ENCODE assay signal across 1 cellular context in the genomic region with DNA sequence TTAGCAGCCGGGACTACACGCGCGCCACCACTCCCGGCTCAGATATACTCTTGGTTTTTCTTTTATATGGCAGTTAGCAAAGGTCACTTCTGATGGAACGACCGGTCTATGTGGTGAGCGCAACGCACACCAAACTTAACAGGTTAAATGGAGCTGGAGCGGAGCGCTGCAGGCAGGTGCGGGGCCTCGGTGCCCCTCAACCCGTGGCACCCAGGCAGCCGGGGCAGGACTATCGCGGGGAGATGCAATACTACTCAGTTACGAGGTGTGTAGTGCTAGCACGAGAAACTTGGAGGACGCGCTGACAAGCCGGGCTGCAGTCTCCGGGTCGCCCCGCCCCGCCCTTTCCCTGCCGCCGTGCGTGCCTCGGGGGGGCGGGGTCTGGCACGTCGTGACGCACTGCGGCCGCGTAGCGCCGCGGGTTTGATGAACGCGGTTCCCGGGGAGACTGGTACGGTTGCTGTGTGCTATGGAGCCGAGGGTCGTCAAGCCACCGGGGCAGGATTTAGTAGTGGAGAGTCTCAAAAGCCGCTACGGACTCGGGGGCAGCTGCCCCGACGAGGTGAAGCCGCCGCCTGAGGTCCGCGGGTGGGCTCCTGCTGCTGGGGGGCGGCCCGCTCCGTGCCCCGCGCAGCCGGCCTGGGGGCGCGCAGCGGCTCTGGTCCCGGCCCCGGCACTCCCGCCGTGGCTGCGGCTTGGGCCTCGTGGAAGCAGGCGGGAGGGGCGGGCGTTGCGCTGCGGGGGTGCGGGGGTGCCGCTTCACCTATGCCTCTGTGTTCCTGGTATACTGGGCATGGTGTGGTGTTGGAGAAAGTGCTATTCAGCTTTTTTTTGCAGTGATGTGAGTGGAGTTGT.
TF ChIP-seq lines count a peak whose summit lies in the region.

A gene with protein sequence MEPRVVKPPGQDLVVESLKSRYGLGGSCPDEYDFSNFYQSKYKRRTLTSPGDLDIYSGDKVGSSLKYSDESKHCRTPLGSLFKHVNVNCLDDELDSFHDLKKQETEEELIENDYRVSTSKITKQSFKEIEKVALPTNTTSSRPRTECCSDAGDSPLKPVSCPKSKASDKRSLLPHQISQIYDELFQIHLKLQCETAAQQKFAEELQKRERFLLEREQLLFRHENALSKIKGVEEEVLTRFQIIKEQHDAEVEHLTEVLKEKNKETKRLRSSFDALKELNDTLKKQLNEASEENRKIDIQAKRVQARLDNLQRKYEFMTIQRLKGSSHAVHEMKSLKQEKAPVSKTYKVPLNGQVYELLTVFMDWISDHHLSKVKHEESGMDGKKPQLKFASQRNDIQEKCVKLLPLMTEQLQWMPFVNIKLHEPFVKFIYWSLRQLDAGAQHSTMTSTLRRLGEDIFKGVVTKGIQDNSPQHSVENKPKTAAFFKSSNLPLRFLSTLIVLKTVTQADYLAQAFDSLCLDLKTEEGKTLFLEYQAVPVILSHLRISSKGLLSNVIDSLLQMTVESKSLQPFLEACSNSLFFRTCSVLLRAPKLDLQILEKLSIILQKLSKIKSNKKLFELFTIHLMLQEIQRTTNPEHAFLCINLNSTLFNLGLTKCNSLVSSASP (plus strand): TSS at position 418 of the 855 bp plus-strand sequence. CDS start 52 bp downstream, at position 470.

TF ChIP-seq in HEK293, 187 proteins besides CTCF, POLR2A, EP300 and RAD21 (continued from another document and continues in another):
- TF ChIP-seq, protein P1, sequence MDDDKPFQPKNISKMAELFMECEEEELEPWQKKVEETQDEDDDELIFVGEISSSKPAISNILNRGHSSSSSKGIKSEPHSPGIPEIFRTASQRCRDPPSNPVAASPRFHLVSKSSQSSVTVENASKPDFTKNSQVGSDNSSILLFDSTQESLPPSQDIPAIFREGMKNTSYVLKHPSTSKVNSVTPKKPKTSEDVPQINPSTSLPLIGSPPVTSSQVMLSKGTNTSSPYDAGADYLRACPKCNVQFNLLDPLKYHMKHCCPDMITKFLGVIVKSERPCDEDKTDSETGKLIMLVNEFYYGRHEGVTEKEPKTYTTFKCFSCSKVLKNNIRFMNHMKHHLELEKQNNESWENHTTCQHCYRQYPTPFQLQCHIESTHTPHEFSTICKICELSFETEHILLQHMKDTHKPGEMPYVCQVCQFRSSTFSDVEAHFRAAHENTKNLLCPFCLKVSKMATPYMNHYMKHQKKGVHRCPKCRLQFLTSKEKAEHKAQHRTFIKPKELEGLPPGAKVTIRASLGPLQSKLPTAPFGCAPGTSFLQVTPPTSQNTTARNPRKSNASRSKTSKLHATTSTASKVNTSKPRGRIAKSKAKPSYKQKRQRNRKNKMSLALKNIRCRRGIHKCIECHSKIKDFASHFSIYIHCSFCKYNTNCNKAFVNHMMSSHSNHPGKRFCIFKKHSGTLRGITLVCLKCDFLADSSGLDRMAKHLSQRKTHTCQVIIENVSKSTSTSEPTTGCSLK (tag by site-specific recombination; IDR thresholded peaks at IDR 0.05): no peak
- no peak for TF ChIP-seq ZNF214 (tag by site-specific recombination; IDR thresholded peaks at IDR 0.05; ENCODE audit: borderline replicate concordance)
- TF ChIP-seq ZNF843 (tag by site-specific recombination; IDR thresholded peaks at IDR 0.05): no peak
- TF ChIP-seq PRDM1 (tag by site-specific recombination; IDR thresholded peaks at IDR 0.05): peak; percentile 56; the same call in 1 of the 2 replicates
- TF ChIP-seq ZNF354C (tag by site-specific recombination; IDR thresholded peaks at IDR 0.05; ENCODE audit: borderline replicate concordance, low read depth): no peak
- TF ChIP-seq, protein P2, sequence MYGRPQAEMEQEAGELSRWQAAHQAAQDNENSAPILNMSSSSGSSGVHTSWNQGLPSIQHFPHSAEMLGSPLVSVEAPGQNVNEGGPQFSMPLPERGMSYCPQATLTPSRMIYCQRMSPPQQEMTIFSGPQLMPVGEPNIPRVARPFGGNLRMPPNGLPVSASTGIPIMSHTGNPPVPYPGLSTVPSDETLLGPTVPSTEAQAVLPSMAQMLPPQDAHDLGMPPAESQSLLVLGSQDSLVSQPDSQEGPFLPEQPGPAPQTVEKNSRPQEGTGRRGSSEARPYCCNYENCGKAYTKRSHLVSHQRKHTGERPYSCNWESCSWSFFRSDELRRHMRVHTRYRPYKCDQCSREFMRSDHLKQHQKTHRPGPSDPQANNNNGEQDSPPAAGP (tag by site-specific recombination; IDR thresholded peaks at IDR 0.05): 0 out of 2 replicates have a peak, but pooled peaks have one; percentile 22
- peak; percentile 29; the same call in 1 of the 2 replicates for TF ChIP-seq GLIS1 (tag by site-specific recombination; IDR thresholded peaks at IDR 0.05)
- TF ChIP-seq GFI1B (tag by site-specific recombination; IDR thresholded peaks at IDR 0.05): no peak
- TF ChIP-seq ZNF292 (tag by site-specific recombination; IDR thresholded peaks at IDR 0.05; ENCODE audit: borderline replicate concordance, low read depth): no peak
- no peak for TF ChIP-seq ZNF555 (tag by site-specific recombination; conservative IDR thresholded peaks at IDR 0.05)
- no peak for TF ChIP-seq RBAK (tag by site-specific recombination; IDR thresholded peaks at IDR 0.05)
- TF ChIP-seq ZNF514 (tag by site-specific recombination; IDR thresholded peaks at IDR 0.05): no peak
- TF ChIP-seq HOXD13 (CRISPR knock-in tag; IDR thresholded peaks at IDR 0.05; ENCODE audit: borderline replicate concordance): no peak
- TF ChIP-seq, protein P3, sequence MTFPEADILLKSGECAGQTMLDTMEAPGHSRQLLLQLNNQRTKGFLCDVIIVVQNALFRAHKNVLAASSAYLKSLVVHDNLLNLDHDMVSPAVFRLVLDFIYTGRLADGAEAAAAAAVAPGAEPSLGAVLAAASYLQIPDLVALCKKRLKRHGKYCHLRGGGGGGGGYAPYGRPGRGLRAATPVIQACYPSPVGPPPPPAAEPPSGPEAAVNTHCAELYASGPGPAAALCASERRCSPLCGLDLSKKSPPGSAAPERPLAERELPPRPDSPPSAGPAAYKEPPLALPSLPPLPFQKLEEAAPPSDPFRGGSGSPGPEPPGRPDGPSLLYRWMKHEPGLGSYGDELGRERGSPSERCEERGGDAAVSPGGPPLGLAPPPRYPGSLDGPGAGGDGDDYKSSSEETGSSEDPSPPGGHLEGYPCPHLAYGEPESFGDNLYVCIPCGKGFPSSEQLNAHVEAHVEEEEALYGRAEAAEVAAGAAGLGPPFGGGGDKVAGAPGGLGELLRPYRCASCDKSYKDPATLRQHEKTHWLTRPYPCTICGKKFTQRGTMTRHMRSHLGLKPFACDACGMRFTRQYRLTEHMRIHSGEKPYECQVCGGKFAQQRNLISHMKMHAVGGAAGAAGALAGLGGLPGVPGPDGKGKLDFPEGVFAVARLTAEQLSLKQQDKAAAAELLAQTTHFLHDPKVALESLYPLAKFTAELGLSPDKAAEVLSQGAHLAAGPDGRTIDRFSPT (tag by site-specific recombination; IDR thresholded peaks at IDR 0.05): no peak
- TF ChIP-seq ZNF366 (tag by site-specific recombination; conservative IDR thresholded peaks at IDR 0.05): no peak
- no peak for TF ChIP-seq ZNF529 (tag by site-specific recombination; IDR thresholded peaks at IDR 0.05; ENCODE audit: insufficient replicate concordance)
- no peak for TF ChIP-seq ZNF311 (tag by site-specific recombination; IDR thresholded peaks at IDR 0.05; ENCODE audit: borderline replicate concordance)
- no peak for TF ChIP-seq ZNF266 (tag by site-specific recombination; IDR thresholded peaks at IDR 0.05; ENCODE audit: low read depth)
- TF ChIP-seq ZNF211 (tag by site-specific recombination; IDR thresholded peaks at IDR 0.05; ENCODE audit: low read depth): no peak
- no peak for TF ChIP-seq ZNF707 (tag by site-specific recombination; IDR thresholded peaks at IDR 0.05)
- peak; percentile 52 for TF ChIP-seq SP2 (tag by site-specific recombination; IDR thresholded peaks at IDR 0.05)
- no peak for TF ChIP-seq ZNF621 (tag by site-specific recombination; IDR thresholded peaks at IDR 0.05)
- TF ChIP-seq, protein P4, sequence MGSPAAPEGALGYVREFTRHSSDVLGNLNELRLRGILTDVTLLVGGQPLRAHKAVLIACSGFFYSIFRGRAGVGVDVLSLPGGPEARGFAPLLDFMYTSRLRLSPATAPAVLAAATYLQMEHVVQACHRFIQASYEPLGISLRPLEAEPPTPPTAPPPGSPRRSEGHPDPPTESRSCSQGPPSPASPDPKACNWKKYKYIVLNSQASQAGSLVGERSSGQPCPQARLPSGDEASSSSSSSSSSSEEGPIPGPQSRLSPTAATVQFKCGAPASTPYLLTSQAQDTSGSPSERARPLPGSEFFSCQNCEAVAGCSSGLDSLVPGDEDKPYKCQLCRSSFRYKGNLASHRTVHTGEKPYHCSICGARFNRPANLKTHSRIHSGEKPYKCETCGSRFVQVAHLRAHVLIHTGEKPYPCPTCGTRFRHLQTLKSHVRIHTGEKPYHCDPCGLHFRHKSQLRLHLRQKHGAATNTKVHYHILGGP (tag by site-specific recombination; IDR thresholded peaks at IDR 0.05): no peak
- TF ChIP-seq ZBTB21 (tag by site-specific recombination; IDR thresholded peaks at IDR 0.05): no peak
- TF ChIP-seq ZFP41 (tag by site-specific recombination; IDR thresholded peaks at IDR 0.05; ENCODE audit: borderline replicate concordance): no peak
- TF ChIP-seq ZNF658 (tag by site-specific recombination; IDR thresholded peaks at IDR 0.05): no peak
- no peak for TF ChIP-seq SCRT1 (tag by site-specific recombination; IDR thresholded peaks at IDR 0.05; ENCODE audit: borderline replicate concordance)
- TF ChIP-seq, protein P5, sequence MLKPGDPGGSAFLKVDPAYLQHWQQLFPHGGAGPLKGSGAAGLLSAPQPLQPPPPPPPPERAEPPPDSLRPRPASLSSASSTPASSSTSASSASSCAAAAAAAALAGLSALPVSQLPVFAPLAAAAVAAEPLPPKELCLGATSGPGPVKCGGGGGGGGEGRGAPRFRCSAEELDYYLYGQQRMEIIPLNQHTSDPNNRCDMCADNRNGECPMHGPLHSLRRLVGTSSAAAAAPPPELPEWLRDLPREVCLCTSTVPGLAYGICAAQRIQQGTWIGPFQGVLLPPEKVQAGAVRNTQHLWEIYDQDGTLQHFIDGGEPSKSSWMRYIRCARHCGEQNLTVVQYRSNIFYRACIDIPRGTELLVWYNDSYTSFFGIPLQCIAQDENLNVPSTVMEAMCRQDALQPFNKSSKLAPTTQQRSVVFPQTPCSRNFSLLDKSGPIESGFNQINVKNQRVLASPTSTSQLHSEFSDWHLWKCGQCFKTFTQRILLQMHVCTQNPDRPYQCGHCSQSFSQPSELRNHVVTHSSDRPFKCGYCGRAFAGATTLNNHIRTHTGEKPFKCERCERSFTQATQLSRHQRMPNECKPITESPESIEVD (tag by site-specific recombination; IDR thresholded peaks at IDR 0.05): no peak
- TF ChIP-seq BCL11A (tag by site-specific recombination; IDR thresholded peaks at IDR 0.05; ENCODE audit: low read depth): no peak
- TF ChIP-seq, protein P6, sequence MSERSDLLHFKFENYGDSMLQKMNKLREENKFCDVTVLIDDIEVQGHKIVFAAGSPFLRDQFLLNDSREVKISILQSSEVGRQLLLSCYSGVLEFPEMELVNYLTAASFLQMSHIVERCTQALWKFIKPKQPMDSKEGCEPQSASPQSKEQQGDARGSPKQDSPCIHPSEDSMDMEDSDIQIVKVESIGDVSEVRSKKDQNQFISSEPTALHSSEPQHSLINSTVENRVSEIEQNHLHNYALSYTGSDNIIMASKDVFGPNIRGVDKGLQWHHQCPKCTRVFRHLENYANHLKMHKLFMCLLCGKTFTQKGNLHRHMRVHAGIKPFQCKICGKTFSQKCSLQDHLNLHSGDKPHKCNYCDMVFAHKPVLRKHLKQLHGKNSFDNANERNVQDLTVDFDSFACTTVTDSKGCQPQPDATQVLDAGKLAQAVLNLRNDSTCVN (tag by site-specific recombination; optimal IDR thresholded peaks at IDR 0.05): peak; percentile 89
- no peak for TF ChIP-seq ZNF175 (tag by site-specific recombination; IDR thresholded peaks at IDR 0.05)
- TF ChIP-seq ZNF629 (tag by site-specific recombination; IDR thresholded peaks at IDR 0.05): peak; percentile 74
- peak; percentile 27; the same call in 1 of the 2 replicates for TF ChIP-seq ZIC2 (tag by site-specific recombination; IDR thresholded peaks at IDR 0.05)
- peak; percentile 89 for TF ChIP-seq ZBTB20 (tag by site-specific recombination; IDR thresholded peaks at IDR 0.05)
- no peak for TF ChIP-seq ZNF10 (tag by site-specific recombination; IDR thresholded peaks at IDR 0.05)
- TF ChIP-seq ZNF132 (tag by site-specific recombination; IDR thresholded peaks at IDR 0.05; ENCODE audit: borderline replicate concordance): no peak
- TF ChIP-seq ZNF335 (tag by site-specific recombination; conservative IDR thresholded peaks at IDR 0.05): peak; percentile 13; the same call in 1 of the 2 replicates
- peak; percentile 28; the same call in 1 of the 2 replicates for TF ChIP-seq IKZF3 (tag by site-specific recombination; IDR thresholded peaks at IDR 0.05)
- no peak for TF ChIP-seq ZNF776 (tag by site-specific recombination; IDR thresholded peaks at IDR 0.05; ENCODE audit: borderline replicate concordance)
- TF ChIP-seq ZNF16 (tag by site-specific recombination; IDR thresholded peaks at IDR 0.05; ENCODE audit: low read depth): no peak
- 0 out of 2 replicates have a peak, but pooled peaks have one; percentile 36 for TF ChIP-seq ZNF501 (tag by site-specific recombination; IDR thresholded peaks at IDR 0.05)
- no peak for TF ChIP-seq ZNF610 (tag by site-specific recombination; IDR thresholded peaks at IDR 0.05; ENCODE audit: borderline replicate concordance)
- TF ChIP-seq FEZF1 (tag by site-specific recombination; IDR thresholded peaks at IDR 0.05): no peak
- no peak for TF ChIP-seq GLI2 (tag by site-specific recombination; IDR thresholded peaks at IDR 0.05; ENCODE audit: borderline replicate concordance, low read depth)
- no peak for TF ChIP-seq ZNF114 (tag by site-specific recombination; IDR thresholded peaks at IDR 0.05)
- TF ChIP-seq ZNF350 (tag by site-specific recombination; IDR thresholded peaks at IDR 0.05): no peak
- TF ChIP-seq KLF7 (tag by site-specific recombination; IDR thresholded peaks at IDR 0.05; ENCODE audit: borderline replicate concordance): no peak
- no peak for TF ChIP-seq ZNF510 (tag by site-specific recombination; IDR thresholded peaks at IDR 0.05; ENCODE audit: insufficient replicate concordance)
- TF ChIP-seq, protein P7, sequence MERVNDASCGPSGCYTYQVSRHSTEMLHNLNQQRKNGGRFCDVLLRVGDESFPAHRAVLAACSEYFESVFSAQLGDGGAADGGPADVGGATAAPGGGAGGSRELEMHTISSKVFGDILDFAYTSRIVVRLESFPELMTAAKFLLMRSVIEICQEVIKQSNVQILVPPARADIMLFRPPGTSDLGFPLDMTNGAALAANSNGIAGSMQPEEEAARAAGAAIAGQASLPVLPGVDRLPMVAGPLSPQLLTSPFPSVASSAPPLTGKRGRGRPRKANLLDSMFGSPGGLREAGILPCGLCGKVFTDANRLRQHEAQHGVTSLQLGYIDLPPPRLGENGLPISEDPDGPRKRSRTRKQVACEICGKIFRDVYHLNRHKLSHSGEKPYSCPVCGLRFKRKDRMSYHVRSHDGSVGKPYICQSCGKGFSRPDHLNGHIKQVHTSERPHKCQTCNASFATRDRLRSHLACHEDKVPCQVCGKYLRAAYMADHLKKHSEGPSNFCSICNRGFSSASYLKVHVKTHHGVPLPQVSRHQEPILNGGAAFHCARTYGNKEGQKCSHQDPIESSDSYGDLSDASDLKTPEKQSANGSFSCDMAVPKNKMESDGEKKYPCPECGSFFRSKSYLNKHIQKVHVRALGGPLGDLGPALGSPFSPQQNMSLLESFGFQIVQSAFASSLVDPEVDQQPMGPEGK (tag by site-specific recombination; IDR thresholded peaks at IDR 0.05): peak; percentile 72
